ENCODE assay signal across 8 cellular contexts in genomic region chr20:21615617-21616080, GRCh38.
DNase-seq lines count a peak whose midpoint lies in the region; ATAC-seq and TF ChIP-seq lines count a peak whose summit lies in the region.

No MANE protein-coding gene starts in this region.

- H3K9me3 ChIP-seq in vagina, result no peaks in the 10 kb centered on the region

- DNase-seq in ELR (ENCODE audit: low read depth) (peak; percentile 51), H7 (peak; percentile 81), NCI-H1930 (lab: John Stamatoyannopoulos, UW) (peak; percentile 70 to 72), dermis blood vessel endothelial cell (peak; percentile 74), medulla oblongata (ENCODE audit: extremely low spot score) (peak; percentile 94), vagina (ENCODE audit: extremely low spot score in 2 of 2) (no peak)
- peak; percentile 4 for DNase-seq in activated CD4-positive, CD25-positive, alpha-beta regulatory T cell treated with anti-CD3 and anti-CD28 coated beads, Interleukin-2, amount 50 U/mL, for 16 hours (ENCODE audit: low read depth, low spot score)
- peak; percentile 57 for DNase-seq in stimulated activated naive CD8-positive, alpha-beta T cell treated with anti-CD3 and anti-CD28 coated beads, Interleukin-15, Interleukin-2, amounts not matched to agents 100 U/mL and 50 U/mL, for 24 hours

- TF ChIP-seq CTCF in vagina (IDR thresholded peaks at IDR 0.05), result peak in 1 of 3 experiments; percentile 24

- H3K36me3 ChIP-seq in H7 (replicated peaks; ENCODE audit: control insufficient read depth, insufficient read depth, low read length) (no peaks in the 10 kb centered on the region), vagina (no peaks in the 10 kb centered on the region)

- H3K4me3 ChIP-seq in H7 (ENCODE audit: insufficient read depth, low read depth, low read length) (no peak overlapping the region), vagina (no peak overlapping the region)

- H3K27me3 ChIP-seq in H7 (ENCODE audit: control insufficient read depth, insufficient read depth, low read length) (no peaks in the 10 kb centered on the region), vagina (no peaks in the 10 kb centered on the region)

- no peaks in the 10 kb centered on the region for H3K4me1 ChIP-seq in vagina

- TF ChIP-seq POLR2A in vagina (IDR thresholded peaks at IDR 0.05), result no peak

- ATAC-seq in stimulated activated naive CD8-positive, alpha-beta T cell treated with anti-CD3 and anti-CD28 coated beads, Interleukin-15, Interleukin-2, amounts not matched to agents 100 U/mL and 50 U/mL, for 24 hours, result no peak

- intact Hi-C loops in vagina (cut with DNase I), result no loop called here

- no peak overlapping the region for H3K27ac ChIP-seq in vagina

Comparison
In these comparisons a context has a peak if more than half of its experiments do, and no peak if none do; other contexts are left out.
1. DNase-seq: peak in ELR (single experiment), H7 (single experiment), NCI-H1930 (2 of 2), activated CD4-positive, CD25-positive, alpha-beta regulatory T cell treated with anti-CD3 and anti-CD28 coated beads, Interleukin-2, amount 50 U/mL, for 16 hours (single experiment), dermis blood vessel endothelial cell (single experiment), medulla oblongata (single experiment) and stimulated activated naive CD8-positive, alpha-beta T cell treated with anti-CD3 and anti-CD28 coated beads, Interleukin-15, Interleukin-2, amounts not matched to agents 100 U/mL and 50 U/mL, for 24 hours (single experiment); none in vagina (0 of 2).